ENCODE assay signal across 16 cellular contexts in the genomic region with DNA sequence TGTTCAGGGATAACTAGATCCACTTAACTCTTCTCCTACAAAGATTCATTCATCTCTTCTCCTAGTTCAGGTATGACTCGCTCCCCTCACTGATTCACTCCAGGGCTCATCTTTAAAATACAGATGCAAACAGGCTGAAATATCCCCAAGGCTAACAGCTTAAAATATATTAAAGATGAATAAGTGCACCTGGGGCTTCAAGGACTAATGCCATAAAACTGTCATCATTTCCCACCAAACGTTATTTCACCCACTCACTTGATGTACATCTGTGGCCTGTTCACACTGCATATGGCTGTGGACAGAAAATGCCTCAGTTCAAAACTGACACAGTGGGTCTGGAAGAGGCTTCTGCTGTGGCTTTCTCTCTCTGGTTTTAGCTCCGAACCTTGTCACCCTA.
DNase-seq lines count a peak whose midpoint lies in the region; ATAC-seq and TF ChIP-seq lines count a peak whose summit lies in the region.
"Had no signal": no experiment of that assay in that cellular context is flagged by ENCODE, and none has a peak within 500 bp of the region (broad histone marks: within the 10 kb centered on the region; RNA-seq: fewer than 3 reads in every experiment).

No MANE protein-coding gene starts in this region.

- H3K4me1 ChIP-seq in IMR-90 (ENCODE audit: control insufficient read depth, insufficient read depth, low read length) = no peaks in the 10 kb centered on the region

- no peaks in the 10 kb centered on the region for H3K27me3 ChIP-seq in IMR-90 (ENCODE audit: control insufficient read depth, insufficient read depth, low read length)

- no peak overlapping the region for H3K23ac ChIP-seq in IMR-90 (ENCODE audit: low read depth, low read length)

- TF ChIP-seq CTCF in AG10803 (conservative IDR thresholded peaks at IDR 0.05; ENCODE audit: low read length) (no peak), IMR-90 (conservative IDR thresholded peaks at IDR 0.05; ENCODE audit: low read depth, low read length) (no peak), epithelial cell of esophagus (IDR thresholded peaks at IDR 0.05; ENCODE audit: insufficient read depth, low read depth, low read length, missing control alignments) (no peak)

- H2BK15ac ChIP-seq in IMR-90 (ENCODE audit: low read depth, low read length) = no peak overlapping the region

- no peak overlapping the region for H4K5ac ChIP-seq in IMR-90 (ENCODE audit: low read depth, low read length)

- no peak overlapping the region for H4K8ac ChIP-seq in IMR-90 (ENCODE audit: low read depth in 2 of 2, low read length in 2 of 2)

- no peak overlapping the region for H3K4me2 ChIP-seq in IMR-90 (ENCODE audit: low read depth, low read length)

- no peaks in the 10 kb centered on the region for H3K36me3 ChIP-seq in IMR-90 (ENCODE audit: control insufficient read depth, insufficient read depth, low read length)

- no TSS peak for BruUV-seq in IMR-90 (replicated peaks; lab: Mats Ljungman, UMichigan)

- H3K79me1 ChIP-seq in IMR-90 (ENCODE audit: low read depth in 1 of 2, low read length in 2 of 2) = no peaks in the 10 kb centered on the region

- WGBS in IMR-90 (ENCODE audit: extremely low coverage in 2 of 2, insufficient read length in 1 of 2), 2 experiments = no CpG with 5 or more reads among the region's 3 CpGs

- peak; percentile 4 for DNase-seq in AG10803 (ENCODE audit: low read depth)
- peak; percentile 31 for DNase-seq in IMR-90
- DNase-seq in epithelial cell of esophagus (ENCODE audit: low read depth) = peak; percentile 48
- DNase-seq in activated naive CD4-positive, alpha-beta T cell treated with Interleukin-2 at 50 U/mL for 16 hours = no peak
- no peak for DNase-seq in NAMALWA (ENCODE audit: low spot score)
- DNase-seq: ACHN; activated CD4-positive, alpha-beta T cell treated with anti-CD3 and anti-CD28 coated beads for 1 hour; activated naive CD4-positive, alpha-beta T cell treated with anti-CD3 and anti-CD28 coated beads, Interleukin-2, amount 10 ng/mL, durations not matched to agents 7 days and 5 days; NCI-H1092 treated with DMSO at 0.1 percent for 48 hours; NCI-H2171; Right ventricle myocardium superior; stimulated activated naive CD8-positive, alpha-beta T cell treated with anti-CD3 and anti-CD28 coated beads, Interleukin-15, Interleukin-2, amounts not matched to agents 100 U/mL and 50 U/mL, for 24 hours had no signal

- no peak overlapping the region for H3K27ac ChIP-seq in IMR-90 (ENCODE audit: insufficient read depth, low read length)
- H3K27ac ChIP-seq: skin epidermis had no signal

- H3K9me1 ChIP-seq in IMR-90 (ENCODE audit: insufficient read depth, low read length) = no peaks in the 10 kb centered on the region

- no peak overlapping the region for H4K91ac ChIP-seq in IMR-90 (ENCODE audit: insufficient read depth, low read depth, low read length)

- no peak for TF ChIP-seq RAD21 in IMR-90 (IDR thresholded peaks at IDR 0.05; ENCODE audit: low read length)

- H3K9ac ChIP-seq in IMR-90 (ENCODE audit: low read depth, low read length) = no peak overlapping the region

- no peak overlapping the region for H2AFZ ChIP-seq in IMR-90 (replicated peaks; ENCODE audit: low read length, poor library complexity)

- H3K14ac ChIP-seq in IMR-90 (replicated peaks; ENCODE audit: low read depth, low read length) = no peak overlapping the region

- in situ Hi-C loops in IMR-90 (cut with MboI; ENCODE audit: low sequenced_read_pairs) = no loop called here

- CTCF ChIA-PET in IMR-90 (lab: Yijun Ruan, JAX) = no interaction called here

- peak; percentile 23 for ATAC-seq in HG02588 (IDR thresholded peaks at IDR 0.05; ENCODE audit: unreplicated experiment)
- no peak for ATAC-seq in IMR-90 (ENCODE audit: low read depth)
- no peak for ATAC-seq in GM21515 (IDR thresholded peaks at IDR 0.05; ENCODE audit: unreplicated experiment)
- ATAC-seq in activated CD4-positive, CD25-positive, alpha-beta regulatory T cell treated with anti-CD3 and anti-CD28 coated beads, Interleukin-2, amount 50 U/mL, for 24 hours = no peak
- ATAC-seq: stimulated activated naive CD8-positive, alpha-beta T cell treated with anti-CD3 and anti-CD28 coated beads, Interleukin-15, Interleukin-2, amounts not matched to agents 100 U/mL and 50 U/mL, for 24 hours had no signal

- H2AK9ac ChIP-seq in IMR-90 (replicated peaks; ENCODE audit: low read depth, low read length, poor library complexity) = no peak overlapping the region

- H3K9me3 ChIP-seq in IMR-90 (ENCODE audit: control insufficient read depth, insufficient read depth, low read length) = no peaks in the 10 kb centered on the region

- no peak overlapping the region for H3K4me3 ChIP-seq in AG10803 (ENCODE audit: low read length)
- no peak overlapping the region for H3K4me3 ChIP-seq in IMR-90 (ENCODE audit: insufficient read depth, low read depth, low read length)
- no peak overlapping the region for H3K4me3 ChIP-seq in epithelial cell of esophagus (ENCODE audit: low read length)
- H3K4me3 ChIP-seq: skin epidermis had no signal

- no peak overlapping the region for H2AK5ac ChIP-seq in IMR-90 (ENCODE audit: low read depth, low read length)

- no peak for TF ChIP-seq POLR2A in IMR-90 (IDR thresholded peaks at IDR 0.05; ENCODE audit: low read depth, low read length)

- H2BK20ac ChIP-seq in IMR-90 (ENCODE audit: low read depth, low read length) = no peak overlapping the region

- intact Hi-C loops in IMR-90 (cut with micrococcal nuclease) = no loop called here

- H3K18ac ChIP-seq in IMR-90 (ENCODE audit: low read depth, low read length) = no peak overlapping the region

- dilution Hi-C loops in IMR-90 (cut with HindIII; ENCODE audit: low sequenced_read_pairs, unreplicated experiment) = no loop called here

- POLR2A ChIA-PET in IMR-90 (lab: Charles Lee; ENCODE audit: unreplicated experiment) = no interaction called here

- H4K20me1 ChIP-seq in IMR-90 (ENCODE audit: insufficient read depth, low read length) = no peaks in the 10 kb centered on the region

- no peak overlapping the region for H2BK5ac ChIP-seq in IMR-90 (ENCODE audit: low read depth, low read length, poor library complexity, severe bottlenecking)

- no peak overlapping the region for H2BK120ac ChIP-seq in IMR-90 (ENCODE audit: low read depth, low read length)

- no peak overlapping the region for H3K4ac ChIP-seq in IMR-90 (ENCODE audit: low read depth, low read length)

- H3K56ac ChIP-seq in IMR-90 (ENCODE audit: extremely low read depth, insufficient read depth, low read length) = no peak overlapping the region

TF ChIP-seq in IMR-90, 13 proteins besides CTCF, POLR2A, EP300 and RAD21:
- TF ChIP-seq CEBPB (IDR thresholded peaks at IDR 0.05; ENCODE audit: low read depth, low read length) = no peak
- TF ChIP-seq MAZ (IDR thresholded peaks at IDR 0.05; ENCODE audit: borderline replicate concordance, low read depth, low read length) = no peak
- no peak for TF ChIP-seq MXI1 (IDR thresholded peaks at IDR 0.05; ENCODE audit: borderline replicate concordance, low read depth, low read length)
- no peak for TF ChIP-seq NFE2L2 (IDR thresholded peaks at IDR 0.05; ENCODE audit: low read depth, low read length)
- no peak for TF ChIP-seq RFX5 (IDR thresholded peaks at IDR 0.05; ENCODE audit: low read depth, low read length)
- TF ChIP-seq, protein P1, sequence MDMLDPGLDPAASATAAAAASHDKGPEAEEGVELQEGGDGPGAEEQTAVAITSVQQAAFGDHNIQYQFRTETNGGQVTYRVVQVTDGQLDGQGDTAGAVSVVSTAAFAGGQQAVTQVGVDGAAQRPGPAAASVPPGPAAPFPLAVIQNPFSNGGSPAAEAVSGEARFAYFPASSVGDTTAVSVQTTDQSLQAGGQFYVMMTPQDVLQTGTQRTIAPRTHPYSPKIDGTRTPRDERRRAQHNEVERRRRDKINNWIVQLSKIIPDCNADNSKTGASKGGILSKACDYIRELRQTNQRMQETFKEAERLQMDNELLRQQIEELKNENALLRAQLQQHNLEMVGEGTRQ (IDR thresholded peaks at IDR 0.05; ENCODE audit: low read depth, low read length) = no peak
- no peak for TF ChIP-seq RCOR1 (IDR thresholded peaks at IDR 0.05; ENCODE audit: insufficient replicate concordance, low read length)
- TF ChIP-seq BHLHE40 (IDR thresholded peaks at IDR 0.05; ENCODE audit: low read depth, low read length) = no peak
- no peak for TF ChIP-seq MAFK (IDR thresholded peaks at IDR 0.05; ENCODE audit: low read depth, low read length)
- TF ChIP-seq, protein P2, sequence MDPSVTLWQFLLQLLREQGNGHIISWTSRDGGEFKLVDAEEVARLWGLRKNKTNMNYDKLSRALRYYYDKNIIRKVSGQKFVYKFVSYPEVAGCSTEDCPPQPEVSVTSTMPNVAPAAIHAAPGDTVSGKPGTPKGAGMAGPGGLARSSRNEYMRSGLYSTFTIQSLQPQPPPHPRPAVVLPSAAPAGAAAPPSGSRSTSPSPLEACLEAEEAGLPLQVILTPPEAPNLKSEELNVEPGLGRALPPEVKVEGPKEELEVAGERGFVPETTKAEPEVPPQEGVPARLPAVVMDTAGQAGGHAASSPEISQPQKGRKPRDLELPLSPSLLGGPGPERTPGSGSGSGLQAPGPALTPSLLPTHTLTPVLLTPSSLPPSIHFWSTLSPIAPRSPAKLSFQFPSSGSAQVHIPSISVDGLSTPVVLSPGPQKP (IDR thresholded peaks at IDR 0.05; ENCODE audit: borderline replicate concordance, low read depth, low read length) = no peak
- TF ChIP-seq FOS (IDR thresholded peaks at IDR 0.05; ENCODE audit: low read depth, low read length) = no peak
- TF ChIP-seq SMC3 (IDR thresholded peaks at IDR 0.05; ENCODE audit: low read depth, low read length) = no peak
- TF ChIP-seq CHD1 (IDR thresholded peaks at IDR 0.05; ENCODE audit: low read depth, low read length) = no peak

Comparison
In these comparisons a context has a peak if more than half of its experiments do, and no peak if none do; other contexts are left out.
1. DNase-seq: peak in AG10803 (single experiment), IMR-90 (single experiment) and epithelial cell of esophagus (single experiment); none in activated naive CD4-positive, alpha-beta T cell treated with Interleukin-2 at 50 U/mL for 16 hours (single experiment) and NAMALWA (single experiment).